ENCODE assay signal across 19 cellular contexts in genomic region chr16:47046726-47047602, GRCh38.
DNase-seq lines count a peak whose midpoint lies in the region; ATAC-seq, FAIRE-seq and TF ChIP-seq lines count a peak whose summit lies in the region.
"Had no signal": no experiment of that assay in that cellular context is flagged by ENCODE, and none has a peak within 500 bp of the region (broad histone marks: within the 10 kb centered on the region; RNA-seq: fewer than 3 reads in every experiment).

No MANE protein-coding gene starts in this region.

- no peak for FAIRE-seq in K562 (lab: Jason Lieb, UNC)

- no peak overlapping the region for H2AFZ ChIP-seq in K562 (ENCODE audit: low read depth, low read length)
- H2AFZ ChIP-seq: PC-9 had no signal

- no TSS peak for BruUV-seq in K562 (replicated peaks; lab: Mats Ljungman, UMichigan)

- POLR2A ChIA-PET in K562 (lab: Yijun Ruan, JAX): interaction anchor here (0.6 to 1.9 kb wide), 3 partner anchors 9 to 430 kb away, joined by 3 to 5 read pairs (median 3); no protein-coding TSS in a partner anchor

- no peak overlapping the region for H3K4me3 Mint-ChIP-seq in activated CD4-positive, alpha-beta T cell treated with anti-CD3 and anti-CD28 coated beads, Interleukin-2, amount 10 ng/mL, durations not matched to agents 24 days and 14 days
- H3K4me3 Mint-ChIP-seq: activated CD4-positive, alpha-beta T cell treated with anti-CD3 and anti-CD28 coated beads for 36 hours; T-cell had no signal

- H4K20me1 ChIP-seq in K562 (replicated peaks; ENCODE audit: control insufficient read depth, insufficient read depth, low read length): no peaks in the 10 kb centered on the region

- H3K4me1 Mint-ChIP-seq in activated CD4-positive, alpha-beta T cell treated with anti-CD3 and anti-CD28 coated beads, Interleukin-2, amount 10 ng/mL, durations not matched to agents 24 days and 14 days: peaks cover 7% of the 10 kb centered on the region

- no peak for TF ChIP-seq CTCF in GM13977 (IDR thresholded peaks at IDR 0.05; ENCODE audit: extremely low read depth, insufficient read depth, missing control alignments)
- no peak for TF ChIP-seq CTCF in K562 (IDR thresholded peaks at IDR 0.05 in 2 of 3, conservative IDR thresholded peaks at IDR 0.05 in 1 of 3; ENCODE audit: insufficient read depth in 2 of 3, low read depth in 1 of 3, low read length in 3 of 3)

- intact Hi-C loops in K562 (cut with micrococcal nuclease): no loop called here
- intact Hi-C loops in activated CD4-positive, alpha-beta T cell treated with anti-CD3 and anti-CD28 coated beads, Interleukin-2, amount 10 ng/mL, durations not matched to agents 24 days and 14 days (cut with micrococcal nuclease): no loop called here
- intact Hi-C loops in head of caudate nucleus (cut with DNase I): no loop called here

- no peak for TF ChIP-seq POLR2A in K562 (conservative IDR thresholded peaks at IDR 0.05)

- H3K4me2 ChIP-seq in K562 (ENCODE audit: insufficient read depth, low read length): no peak overlapping the region
- H3K4me2 ChIP-seq: PC-9 had no signal

- H3K9me3 Mint-ChIP-seq in activated CD4-positive, alpha-beta T cell treated with anti-CD3 and anti-CD28 coated beads, Interleukin-2, amount 10 ng/mL, durations not matched to agents 24 days and 14 days: no peaks in the 10 kb centered on the region
- H3K9me3 Mint-ChIP-seq: T-cell had no signal

- peak; percentile 60 for ATAC-seq in GM21390 (IDR thresholded peaks at IDR 0.05; ENCODE audit: unreplicated experiment)
- peak; percentile 48 for ATAC-seq in HG03064 (IDR thresholded peaks at IDR 0.05; ENCODE audit: low read depth, unreplicated experiment)
- ATAC-seq in K562: no peak
- ATAC-seq: activated CD4-positive, alpha-beta T cell treated with anti-CD3 and anti-CD28 coated beads for 36 hours; left lobe of liver; psoas muscle; T-cell; upper lobe of right lung had no signal

- CTCF ChIA-PET in K562 (lab: Yijun Ruan, JAX; ENCODE audit: low intra/inter-chr PET ratio): no interaction called here

- no peak for TF ChIP-seq EP300 in K562 (IDR thresholded peaks at IDR 0.05; ENCODE audit: low read length)

- DNase-seq in GM13977 (ENCODE audit: low spot score): peak; percentile 75
- no peak for DNase-seq in K562 (ENCODE audit: extremely low read depth in 1 of 4, low spot score in 3 of 4)
- DNase-seq in activated CD4-positive, alpha-beta T cell treated with anti-CD3 and anti-CD28 coated beads, Interleukin-2, amount 10 ng/mL, durations not matched to agents 24 days and 14 days: no peak
- DNase-seq in DMS79 treated with DMSO at 0.1 percent for 48 hours (lab: John Stamatoyannopoulos, UW): no peak
- DNase-seq in head of caudate nucleus: no peak
- no peak for DNase-seq in G401 (ENCODE audit: low spot score)
- DNase-seq: activated CD4-positive, alpha-beta T cell treated with anti-CD3 and anti-CD28 coated beads for 36 hours; NCI-H1092 treated with DMSO at 0.1 percent for 48 hours; NCI-H226; PC-9; psoas muscle; stimulated activated CD4-positive, alpha-beta T cell treated with anti-CD3 and anti-CD28 coated beads, Interleukin-15, amount 100 ng/mL, for 24 hours; T-cell; upper lobe of right lung had no signal

- no peaks in the 10 kb centered on the region for H3K9me1 ChIP-seq in K562 (ENCODE audit: control insufficient read depth, insufficient read depth, low read length)

- no peak overlapping the region for H3K9ac ChIP-seq in K562 (ENCODE audit: insufficient read depth in 1 of 2, low read depth in 2 of 2, low read length in 2 of 2)

- no peak for TF ChIP-seq RAD21 in K562 (CRISPR knock-in tag; conservative IDR thresholded peaks at IDR 0.05 in 1 of 2, IDR thresholded peaks at IDR 0.05 in 1 of 2)

- H3K27me3 Mint-ChIP-seq in activated CD4-positive, alpha-beta T cell treated with anti-CD3 and anti-CD28 coated beads, Interleukin-2, amount 10 ng/mL, durations not matched to agents 24 days and 14 days: no peaks in the 10 kb centered on the region
- H3K27me3 Mint-ChIP-seq: activated CD4-positive, alpha-beta T cell treated with anti-CD3 and anti-CD28 coated beads for 36 hours had no signal

- H3K27ac Mint-ChIP-seq in activated CD4-positive, alpha-beta T cell treated with anti-CD3 and anti-CD28 coated beads, Interleukin-2, amount 10 ng/mL, durations not matched to agents 24 days and 14 days: no peak overlapping the region
- H3K27ac Mint-ChIP-seq: activated CD4-positive, alpha-beta T cell treated with anti-CD3 and anti-CD28 coated beads for 36 hours; T-cell had no signal

- H3K36me3 ChIP-seq in K562 (ENCODE audit: control insufficient read depth, insufficient read depth, low read length): no peaks in the 10 kb centered on the region
- H3K36me3 ChIP-seq: esophagus muscularis mucosa, upper lobe of right lung had no signal

- 2% methylated on average over 9 of the region's 9 CpGs for WGBS in K562 (ENCODE audit: insufficient coverage, low coverage, missing lambda C conversion rate)

- H3K9me3 ChIP-seq in K562 (replicated peaks; ENCODE audit: control insufficient read depth, insufficient read depth, low read depth, low read length): no peaks in the 10 kb centered on the region
- H3K9me3 ChIP-seq: esophagus muscularis mucosa, psoas muscle, upper lobe of right lung had no signal

- no peaks in the 10 kb centered on the region for H3K36me3 Mint-ChIP-seq in activated CD4-positive, alpha-beta T cell treated with anti-CD3 and anti-CD28 coated beads, Interleukin-2, amount 10 ng/mL, durations not matched to agents 24 days and 14 days (ENCODE audit: low read depth)
- H3K36me3 Mint-ChIP-seq: T-cell had no signal

- no peak overlapping the region for H3K4me3 ChIP-seq in K562
- H3K4me3 ChIP-seq: coronary artery, esophagus muscularis mucosa, PC-9, psoas muscle, upper lobe of right lung had no signal

- H3K4me1 ChIP-seq in K562 (replicated peaks in 1 of 2; ENCODE audit: control insufficient read depth in 2 of 2, insufficient read depth in 2 of 2, low read length in 2 of 2): no peaks in the 10 kb centered on the region; a peak in 1 of 5 replicates
- H3K4me1 ChIP-seq: esophagus muscularis mucosa, psoas muscle, upper lobe of right lung had no signal

- H3K27ac ChIP-seq in K562 (ENCODE audit: extremely low read depth, low read depth, low read length): no peak overlapping the region
- H3K27ac ChIP-seq: coronary artery, esophagus muscularis mucosa, PC-9, psoas muscle, upper lobe of right lung had no signal

- H3K79me2 ChIP-seq in K562 (ENCODE audit: control insufficient read depth, insufficient read depth, low read length): no peaks in the 10 kb centered on the region

- in situ Hi-C loops in GM13977 (cut with MboI; ENCODE audit: low pct_unique_long_range_greater_than_20kb, low sequenced_read_pairs, unreplicated experiment) (no loop called here), K562 (cut with MboI) (no loop called here), G401 (cut with HindIII; ENCODE audit: low sequenced_read_pairs) (no loop called here)

- peaks cover 14 to 54% of the 10 kb centered on the region in 2 experiments; a peak in 4 of 5 replicates for H3K27me3 ChIP-seq in K562 (ENCODE audit: control insufficient read depth in 2 of 2, insufficient read depth in 2 of 2, low read length in 2 of 2)
- H3K27me3 ChIP-seq: esophagus muscularis mucosa, upper lobe of right lung had no signal

TF ChIP-seq in K562, 482 proteins besides CTCF, POLR2A, EP300 and RAD21:
- TF ChIP-seq MEF2A (IDR thresholded peaks at IDR 0.05; ENCODE audit: control insufficient read depth, low read depth, low read length): 0 out of 2 replicates have a peak, but pooled peaks have one; percentile 20
- TF ChIP-seq HDGF (IDR thresholded peaks at IDR 0.05): no peak
